10 cellular contexts compared by ENCODE assay signal in the genomic region with DNA sequence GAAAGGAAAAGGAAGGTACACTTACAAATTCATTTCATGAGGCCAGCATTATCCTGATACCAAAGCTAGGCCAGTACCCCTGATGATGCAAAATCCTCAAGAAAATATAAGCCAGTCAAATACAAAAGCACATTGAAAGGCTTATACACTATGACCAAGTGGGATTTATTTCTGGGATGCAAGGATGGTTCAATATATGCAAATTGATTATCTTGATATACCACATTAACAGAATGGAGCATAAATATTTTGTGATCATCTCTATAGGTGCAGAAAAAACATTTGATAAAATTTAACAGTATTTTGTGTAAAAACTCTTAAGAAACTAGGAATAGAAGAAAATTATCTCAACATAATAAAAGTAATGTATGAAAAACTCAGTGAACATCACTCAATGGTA.
"Had no signal": no experiment of that assay in that cellular context is flagged by ENCODE, and none has a peak within 500 bp of the region (broad histone marks: within the 10 kb centered on the region; RNA-seq: fewer than 3 reads in every experiment).

No MANE protein-coding gene starts in this region.

- H3K9ac ChIP-seq: GM23248 had no signal

- H3K4me3 ChIP-seq: GM23248, HAP-1 had no signal

- H3K27ac ChIP-seq: GM23248, HL-60 had no signal

- DNase-seq: GM23248, GOT3, H7, HFFc6, KG1 had no signal

- H3K27ac Mint-ChIP-seq: HFFc6 had no signal

- H3K36me3 ChIP-seq: HAP-1 had no signal

- H3K4me3 Mint-ChIP-seq: HFFc6, IgD-negative memory B cell had no signal

- ATAC-seq: HCT116, HepG2 had no signal

- H2AFZ ChIP-seq: GM23248 had no signal

- H3K4me1 ChIP-seq: HAP-1 had no signal

- FAIRE-seq: HepG2 had no signal
